Comparison of ENCODE assay signal across 19 cellular contexts in genomic region chr19:32626969-32627368, GRCh38. TPM values are rescaled to one million over a fixed set of nuclear protein-coding genes. Genes with fewer than 3 reads are reported as not detected.
DNase-seq lines count a peak whose midpoint lies in the region; ATAC-seq, FAIRE-seq and TF ChIP-seq lines count a peak whose summit lies in the region.
"Had no signal": no experiment of that assay in that cellular context is flagged by ENCODE, and none has a peak within 500 bp of the region (broad histone marks: within the 10 kb centered on the region; RNA-seq: fewer than 3 reads in every experiment).

No MANE protein-coding gene starts in this region.

- no TSS peak for BruUV-seq in K562 (replicated peaks; lab: Mats Ljungman, UMichigan)

- peak overlapping the region; percentile 70 for H3K4me2 ChIP-seq in BLaER1
- H3K4me2 ChIP-seq in GM23338 = no peak overlapping the region
- H3K4me2 ChIP-seq in K562 (ENCODE audit: insufficient read depth, low read length) = no peak overlapping the region

- H3K4me3 ChIP-seq in BLaER1 = no peak overlapping the region
- H3K4me3 ChIP-seq in GM23338 = no peak overlapping the region
- no peak overlapping the region for H3K4me3 ChIP-seq in K562

- H3K4me3 Mint-ChIP-seq in GM23338 = no peak overlapping the region
- H3K4me3 Mint-ChIP-seq in stimulated activated effector memory CD8-positive, alpha-beta T cell treated with anti-CD3 and anti-CD28 coated beads, Interleukin-12 subunit alpha, Interleukin-12 subunit beta, amount 100 ng/mL, for 72 hours = no peak overlapping the region
- H3K4me3 Mint-ChIP-seq: B cell; CD4-positive, alpha-beta memory T cell had no signal

- H3K9ac ChIP-seq in BLaER1 = no peak overlapping the region
- H3K9ac ChIP-seq in K562 (ENCODE audit: insufficient read depth in 1 of 2, low read depth in 2 of 2, low read length in 2 of 2) = no peak overlapping the region

- no peaks in the 10 kb centered on the region for H3K9me3 Mint-ChIP-seq in GM23338
- no peaks in the 10 kb centered on the region for H3K9me3 Mint-ChIP-seq in stimulated activated effector memory CD8-positive, alpha-beta T cell treated with anti-CD3 and anti-CD28 coated beads, Interleukin-12 subunit alpha, Interleukin-12 subunit beta, amount 100 ng/mL, for 72 hours
- H3K9me3 Mint-ChIP-seq: CD4-positive, alpha-beta memory T cell had no signal

- H3K4me1 Mint-ChIP-seq in GM23338 = no peaks in the 10 kb centered on the region
- H3K4me1 Mint-ChIP-seq in stimulated activated effector memory CD8-positive, alpha-beta T cell treated with anti-CD3 and anti-CD28 coated beads, Interleukin-12 subunit alpha, Interleukin-12 subunit beta, amount 100 ng/mL, for 72 hours = no peaks in the 10 kb centered on the region
- H3K4me1 Mint-ChIP-seq: B cell; CD4-positive, alpha-beta memory T cell had no signal

- no peak for DNase-seq in GM23338 (ENCODE audit: low spot score)
- no peak for DNase-seq in K562 (ENCODE audit: extremely low read depth in 1 of 4, low spot score in 3 of 4)
- DNase-seq in stimulated activated effector memory CD8-positive, alpha-beta T cell treated with anti-CD3 and anti-CD28 coated beads, Interleukin-12 subunit alpha, Interleukin-12 subunit beta, amount 100 ng/mL, for 72 hours (ENCODE audit: low spot score in 2 of 2) = no peak
- DNase-seq in G401 (ENCODE audit: low spot score) = no peak
- no peak for DNase-seq in NCI-H1694 (lab: John Stamatoyannopoulos, UW)
- DNase-seq: 8988T; C1 segment of cervical spinal cord; Calu3; CD4-positive, alpha-beta memory T cell; COR-L47; DMS53; DMS79 treated with DMSO at 0.1 percent for 48 hours; H7; HCEC 1CT had no signal

- H2AFZ ChIP-seq in GM23338 = no peak overlapping the region
- no peak overlapping the region for H2AFZ ChIP-seq in K562 (ENCODE audit: low read depth, low read length)

- POLR2A ChIA-PET in K562 (lab: Yijun Ruan, JAX) = no interaction called here

- H3K27ac Mint-ChIP-seq in GM23338 = 0 out of 2 replicates have a peak overlapping the region, but pooled peaks have one; percentile 40
- peak overlapping the region; percentile 29 for H3K27ac Mint-ChIP-seq in stimulated activated effector memory CD8-positive, alpha-beta T cell treated with anti-CD3 and anti-CD28 coated beads, Interleukin-12 subunit alpha, Interleukin-12 subunit beta, amount 100 ng/mL, for 72 hours
- H3K27ac Mint-ChIP-seq: B cell had no signal

- TF ChIP-seq RAD21 in K562 (CRISPR knock-in tag; conservative IDR thresholded peaks at IDR 0.05 in 1 of 2, IDR thresholded peaks at IDR 0.05 in 1 of 2) = no peak

- peaks cover 97% of the 10 kb centered on the region for H3K36me3 ChIP-seq in BLaER1
- peaks cover 22% of the 10 kb centered on the region for H3K36me3 ChIP-seq in GM23338 (ENCODE audit: insufficient read depth)
- peaks cover 86% of the 10 kb centered on the region for H3K36me3 ChIP-seq in K562 (ENCODE audit: control insufficient read depth, insufficient read depth, low read length)

- TF ChIP-seq POLR2A in K562 (conservative IDR thresholded peaks at IDR 0.05) = no peak

- H3K27ac ChIP-seq in BLaER1 (no peak overlapping the region), GM23338 (ENCODE audit: low read depth) (no peak overlapping the region), K562 (ENCODE audit: extremely low read depth, low read depth, low read length) (no peak overlapping the region)

- H3K27me3 Mint-ChIP-seq in GM23338 (ENCODE audit: insufficient read depth, low read depth, poor library complexity) = peaks cover 8% of the 10 kb centered on the region
- H3K27me3 Mint-ChIP-seq: B cell; CD4-positive, alpha-beta memory T cell had no signal

- H3K79me2 ChIP-seq in GM23338 (replicated peaks; ENCODE audit: insufficient read depth) (no peaks in the 10 kb centered on the region), K562 (ENCODE audit: control insufficient read depth, insufficient read depth, low read length) (no peaks in the 10 kb centered on the region)

- H4K20me1 ChIP-seq in BLaER1 (peaks cover 45% of the 10 kb centered on the region), GM23338 (replicated peaks; ENCODE audit: insufficient read depth) (no peaks in the 10 kb centered on the region; the same call in 1 of the 2 replicates), K562 (replicated peaks; ENCODE audit: control insufficient read depth, insufficient read depth, low read length) (no peaks in the 10 kb centered on the region)

- H3K27me3 ChIP-seq in BLaER1 (no peaks in the 10 kb centered on the region), GM23338 (ENCODE audit: insufficient read depth) (no peaks in the 10 kb centered on the region), K562 (ENCODE audit: control insufficient read depth in 2 of 2, insufficient read depth in 2 of 2, low read length in 2 of 2) (no peaks in the 10 kb centered on the region)

- TF ChIP-seq EP300 in K562 (IDR thresholded peaks at IDR 0.05; ENCODE audit: low read length) = no peak

- no peak for FAIRE-seq in K562 (lab: Jason Lieb, UNC)
- FAIRE-seq: G401.6, H1 had no signal

- no peaks in the 10 kb centered on the region for H3K9me3 ChIP-seq in BLaER1
- H3K9me3 ChIP-seq in K562 (replicated peaks; ENCODE audit: control insufficient read depth, insufficient read depth, low read depth, low read length) = no peaks in the 10 kb centered on the region

- H3K9me1 ChIP-seq in K562 (ENCODE audit: control insufficient read depth, insufficient read depth, low read length) = no peaks in the 10 kb centered on the region

- TF ChIP-seq CTCF in GM23338 (conservative IDR thresholded peaks at IDR 0.05; ENCODE audit: low read depth in 2 of 2) (no peak), K562 (IDR thresholded peaks at IDR 0.05 in 2 of 3, conservative IDR thresholded peaks at IDR 0.05 in 1 of 3; ENCODE audit: insufficient read depth in 2 of 3, low read depth in 1 of 3, low read length in 3 of 3) (no peak)

- CTCF ChIA-PET in K562 (lab: Yijun Ruan, JAX; ENCODE audit: low intra/inter-chr PET ratio) = no interaction called here

- 98% methylated on average over 4 of the region's 4 CpGs for WGBS in K562 (ENCODE audit: insufficient coverage, low coverage, missing lambda C conversion rate)

- peaks cover 50% of the 10 kb centered on the region for H3K36me3 Mint-ChIP-seq in GM23338 (ENCODE audit: low read depth)
- peaks cover 72% of the 10 kb centered on the region for H3K36me3 Mint-ChIP-seq in stimulated activated effector memory CD8-positive, alpha-beta T cell treated with anti-CD3 and anti-CD28 coated beads, Interleukin-12 subunit alpha, Interleukin-12 subunit beta, amount 100 ng/mL, for 72 hours

- intact Hi-C loops in K562 (cut with micrococcal nuclease) = no loop called here

- H3K9me2 ChIP-seq in GM23338 (ENCODE audit: insufficient read depth) = no peaks in the 10 kb centered on the region

- peaks cover 15% of the 10 kb centered on the region for H3K4me1 ChIP-seq in BLaER1
- no peaks in the 10 kb centered on the region for H3K4me1 ChIP-seq in GM23338 (ENCODE audit: insufficient read depth)
- H3K4me1 ChIP-seq in K562 (replicated peaks in 1 of 2; ENCODE audit: control insufficient read depth in 2 of 2, insufficient read depth in 2 of 2, low read length in 2 of 2) = peaks cover 17 to 41% of the 10 kb centered on the region in 2 experiments; a peak in 4 of 5 replicates

- ATAC-seq in GM23338 (no peak), K562 (no peak), HG02623 (IDR thresholded peaks at IDR 0.05; ENCODE audit: unreplicated experiment) (no peak)
- no peak for ATAC-seq in stimulated activated effector memory CD8-positive, alpha-beta T cell treated with anti-CD3 and anti-CD28 coated beads, Interleukin-12 subunit alpha, Interleukin-12 subunit beta, amount 100 ng/mL, for 72 hours

- H3F3A ChIP-seq in GM23338 (replicated peaks; ENCODE audit: low read depth) = no peaks in the 10 kb centered on the region

- in situ Hi-C loops in K562 (cut with MboI) = no loop called here
- in situ Hi-C loops in G401 (cut with HindIII; ENCODE audit: low sequenced_read_pairs) = no loop called here

RNA-seq across cellular contexts. Expression of gene PDCD5, which starts 46.0 kb away (rescaled TPM):
- 77.8 and 83.0 TPM in 2 replicates for total RNA-seq in GM23338 (2014; rRNA removed; shearing (Covaris generic))
- polyA plus RNA-seq in GM23338 (2016; fragmentation: Nextera tagmentation; extraction: Ambion mirVana) (436 and 498 TPM in 2 replicates), K562 (2011; rRNA removed) (88.3 and 122 TPM in 2 replicates), K562 (2014; fragmentation: Illumina TruSeq; extraction: Trizol) (308 and 322 TPM in 2 replicates), K562 (2014; fragmentation: Nextera tagmentation; extraction: Ambion mirVana) (100 to 1,000 TPM; 136 to 185 TPM), K562 (2014; rRNA removed) (279 and 322 TPM in 2 replicates)
- 45.7 and 91.9 TPM in 2 replicates for total RNA-seq in K562 (2011; cell fraction: chromatin; rRNA removed; ENCODE audit: low replicate concordance)
- total RNA-seq in K562 (2011; cell fraction: nucleolus; rRNA removed) = 29.2 and 32.2 TPM in 2 replicates
- total RNA-seq in K562 (2011; cell fraction: nucleoplasm; rRNA removed) = 60.5 and 91.6 TPM in 2 replicates
- total RNA-seq in K562 (2014; rRNA removed) (303 and 310 TPM in 2 replicates), K562 (2014; rRNA removed; fragmentation: Illumina TruSeq; extraction: Trizol) (269 and 303 TPM in 2 replicates), K562 (2015; rRNA removed; fragmentation: Illumina TruSeq; extraction: Trizol) (305 TPM in 2 replicates), K562 (2021) (188 and 196 TPM in 2 replicates)
- polyA plus RNA-seq in K562 (2011; cell fraction: cytosol; rRNA removed) = 55.9 and 73.1 TPM in 2 replicates
- polyA plus RNA-seq in K562 (2011; cell fraction: nucleus; rRNA removed) = 87.4 and 131 TPM in 2 replicates
- polyA plus RNA-seq in K562 (2012) = 161 and 381 TPM in 2 replicates
- polyA minus RNA-seq in K562 (2011; rRNA and poly(A)+ RNA removed) = 42.9 and 46.1 TPM in 2 replicates
- 39.9 and 64.4 TPM in 2 replicates for polyA minus RNA-seq in K562 (2011; cell fraction: cytosol; rRNA and poly(A)+ RNA removed)
- polyA minus RNA-seq in K562 (2011; cell fraction: nucleus; rRNA and poly(A)+ RNA removed) = 17.5 and 34.4 TPM in 2 replicates
- 179 and 191 TPM in 2 replicates for total RNA-seq in G401 (2014; rRNA removed; shearing (Covaris generic))

RNA-seq across cellular contexts. Expression of gene ANKRD27, which starts 48.0 kb away (rescaled TPM):
- total RNA-seq in GM23338 (2014; rRNA removed; shearing (Covaris generic)) = 48.7 and 51.6 TPM in 2 replicates
- 16.5 and 16.7 TPM in 2 replicates for polyA plus RNA-seq in GM23338 (2016; fragmentation: Nextera tagmentation; extraction: Ambion mirVana)
- 164 and 173 TPM in 2 replicates for total RNA-seq in K562 (2011; cell fraction: chromatin; rRNA removed; ENCODE audit: low replicate concordance)
- 94.1 and 96.4 TPM in 2 replicates for total RNA-seq in K562 (2011; cell fraction: nucleolus; rRNA removed)
- total RNA-seq in K562 (2011; cell fraction: nucleoplasm; rRNA removed) = 75.4 and 97.2 TPM in 2 replicates
- 42.2 and 48.9 TPM in 2 replicates for total RNA-seq in K562 (2014; rRNA removed)
- 52.4 and 56.9 TPM in 2 replicates for total RNA-seq in K562 (2014; rRNA removed; fragmentation: Illumina TruSeq; extraction: Trizol)
- total RNA-seq in K562 (2015; rRNA removed; fragmentation: Illumina TruSeq; extraction: Trizol) = 64.0 and 66.2 TPM in 2 replicates
- 71.3 and 74.0 TPM in 2 replicates for total RNA-seq in K562 (2021)
- polyA plus RNA-seq in K562 (2011; rRNA removed) = 61.4 and 67.2 TPM in 2 replicates
- polyA plus RNA-seq in K562 (2011; cell fraction: cytosol; rRNA removed) = 35.5 and 45.2 TPM in 2 replicates
- 59.3 and 73.4 TPM in 2 replicates for polyA plus RNA-seq in K562 (2011; cell fraction: nucleus; rRNA removed)
- 52.4 and 57.0 TPM in 2 replicates for polyA plus RNA-seq in K562 (2012)
- 54.3 and 60.2 TPM in 2 replicates for polyA plus RNA-seq in K562 (2014; fragmentation: Illumina TruSeq; extraction: Trizol)
- 1 to 10 TPM; 5.3 to 7.2 TPM for polyA plus RNA-seq in K562 (2014; fragmentation: Nextera tagmentation; extraction: Ambion mirVana)
- polyA plus RNA-seq in K562 (2014; rRNA removed) = 46.7 and 54.2 TPM in 2 replicates
- 97.7 and 99.1 TPM in 2 replicates for polyA minus RNA-seq in K562 (2011; rRNA and poly(A)+ RNA removed)
- 33.7 and 42.9 TPM in 2 replicates for polyA minus RNA-seq in K562 (2011; cell fraction: cytosol; rRNA and poly(A)+ RNA removed)
- 35.9 and 75.0 TPM in 2 replicates for polyA minus RNA-seq in K562 (2011; cell fraction: nucleus; rRNA and poly(A)+ RNA removed)
- total RNA-seq in G401 (2014; rRNA removed; shearing (Covaris generic)) = 29.4 and 44.8 TPM in 2 replicates

RNA-seq across cellular contexts. Expression of gene RGS9BP, which starts 48.7 kb away (rescaled TPM):
- total RNA-seq in GM23338 (2014; rRNA removed; shearing (Covaris generic)) = 0.43 and 0.83 TPM in 2 replicates
- polyA plus RNA-seq in GM23338 (2016; fragmentation: Nextera tagmentation; extraction: Ambion mirVana) (0.09 TPM in 1 of 2 replicates, not detected in the other), K562 (2011; rRNA removed) (0.24 and 0.31 TPM in 2 replicates), K562 (2014; fragmentation: Illumina TruSeq; extraction: Trizol) (0.28 and 0.47 TPM in 2 replicates), K562 (2014; fragmentation: Nextera tagmentation; extraction: Ambion mirVana) (under 1 TPM; 0.03 to 0.04 TPM), K562 (2014; rRNA removed) (0.49 and 1.2 TPM in 2 replicates)
- 0.14 and 0.72 TPM in 2 replicates for total RNA-seq in K562 (2011; cell fraction: chromatin; rRNA removed; ENCODE audit: low replicate concordance)
- 0.83 and 1.7 TPM in 2 replicates for total RNA-seq in K562 (2011; cell fraction: nucleolus; rRNA removed)
- total RNA-seq in K562 (2011; cell fraction: nucleoplasm; rRNA removed) = 0.61 and 0.66 TPM in 2 replicates
- total RNA-seq in K562 (2014; rRNA removed) (1.3 and 1.5 TPM in 2 replicates), K562 (2014; rRNA removed; fragmentation: Illumina TruSeq; extraction: Trizol) (0.41 and 0.58 TPM in 2 replicates), K562 (2015; rRNA removed; fragmentation: Illumina TruSeq; extraction: Trizol) (0.83 and 1.1 TPM in 2 replicates), K562 (2021) (1.2 TPM in 2 replicates)
- polyA plus RNA-seq in K562 (2011; cell fraction: cytosol; rRNA removed) = 0.21 and 0.58 TPM in 2 replicates
- 0.37 and 0.40 TPM in 2 replicates for polyA plus RNA-seq in K562 (2011; cell fraction: nucleus; rRNA removed)
- polyA plus RNA-seq in K562 (2012) = 0.57 and 0.64 TPM in 2 replicates
- polyA minus RNA-seq in K562 (2011; rRNA and poly(A)+ RNA removed) = 0.33 and 0.42 TPM in 2 replicates
- polyA minus RNA-seq in K562 (2011; cell fraction: cytosol; rRNA and poly(A)+ RNA removed) = 0.67 TPM in 1 of 2 replicates, not detected in the other
- polyA minus RNA-seq in K562 (2011; cell fraction: nucleus; rRNA and poly(A)+ RNA removed) = 0.67 and 1.00 TPM in 2 replicates
- 5.4 and 7.8 TPM in 2 replicates for total RNA-seq in G401 (2014; rRNA removed; shearing (Covaris generic))
